In genomic region chr2:47083886-47084682, GRCh38 we compare ENCODE assay signal across 15 cellular contexts.
DNase-seq lines count a peak whose midpoint lies in the region; ATAC-seq, FAIRE-seq and TF ChIP-seq lines count a peak whose summit lies in the region.
"Had no signal": no experiment of that assay in that cellular context is flagged by ENCODE, and none has a peak within 500 bp of the region (broad histone marks: within the 10 kb centered on the region; RNA-seq: fewer than 3 reads in every experiment).

No MANE protein-coding gene starts in this region.

- H4K20me1 ChIP-seq in H1 (replicated peaks in 1 of 2; ENCODE audit: control insufficient read depth in 1 of 2, insufficient read depth in 2 of 2, low read length in 2 of 2): no peaks in the 10 kb centered on the region

- H4K5ac ChIP-seq in H1 (ENCODE audit: insufficient read length, low read depth, low read length): no peak overlapping the region

- H3K36me3 Mint-ChIP-seq in activated naive CD4-positive, alpha-beta T cell treated with anti-CD3 and anti-CD28 coated beads, Interleukin-2, amount 50 U/mL, for 24 hours: no peaks in the 10 kb centered on the region

- H3K4me3 ChIP-seq in H1 (ENCODE audit: extremely low read depth in 1 of 4, insufficient read depth in 2 of 4, low read depth in 3 of 4, low read length in 4 of 4) (no peak overlapping the region), upper lobe of left lung (no peak overlapping the region)
- H3K4me3 ChIP-seq: hepatocyte, mucosa of descending colon, SJSA1 had no signal

- H2BK5ac ChIP-seq in H1 (ENCODE audit: low read depth, low read length): no peak overlapping the region

- no peak for FAIRE-seq in H1 (lab: Jason Lieb, UNC)

- no peaks in the 10 kb centered on the region for H3K23me2 ChIP-seq in H1 (ENCODE audit: low read depth, low read length)

- TF ChIP-seq POLR2A in H1 (IDR thresholded peaks at IDR 0.05; ENCODE audit: control extremely low read depth in 1 of 2, low read depth in 2 of 2, low read length in 2 of 2) (no peak), upper lobe of left lung (IDR thresholded peaks at IDR 0.05) (no peak)

- H3K56ac ChIP-seq in H1 (replicated peaks; ENCODE audit: insufficient read length, low read depth, low read length): no peak overlapping the region

- H3K9me3 Mint-ChIP-seq in activated naive CD4-positive, alpha-beta T cell treated with anti-CD3 and anti-CD28 coated beads, Interleukin-2, amount 50 U/mL, for 24 hours: no peaks in the 10 kb centered on the region

- H2AK5ac ChIP-seq in H1 (ENCODE audit: low read depth, low read length): no peak overlapping the region

- no peaks in the 10 kb centered on the region for H3K79me1 ChIP-seq in H1 (ENCODE audit: low read depth, low read length)

- CTCF ChIA-PET in H1 (lab: Charles Lee; ENCODE audit: partially characterized antibody): interaction anchor here (0.6 kb wide), 1 partner anchor 183 kb away, joined by 3 read pairs; no protein-coding TSS in a partner anchor

- H3K4me1 ChIP-seq in H1 (replicated peaks in 1 of 4; ENCODE audit: control insufficient read depth in 3 of 4, insufficient read depth in 4 of 4, low read length in 3 of 4) (peaks cover 4 to 9% (median 7%) of the 10 kb centered on the region in 4 experiments), upper lobe of left lung (peaks cover 48 to 69% (median 56%) of the 10 kb centered on the region in 4 donors)

- no peaks in the 10 kb centered on the region for H3K9me3 ChIP-seq in H1 (ENCODE audit: insufficient read depth in 2 of 2, low read depth in 1 of 2, low read length in 1 of 2)
- H3K9me3 ChIP-seq in upper lobe of left lung: no peaks in the 10 kb centered on the region
- H3K9me3 ChIP-seq: mucosa of descending colon, SJSA1 had no signal

- ATAC-seq in upper lobe of left lung (ENCODE audit: low FRiP score in 2 of 2) (peak in 1 of 2 donors; percentile 62), GM21717 (IDR thresholded peaks at IDR 0.05; ENCODE audit: unreplicated experiment) (no peak), omental fat pad (ENCODE audit: low FRiP score) (no peak), HG03039 (IDR thresholded peaks at IDR 0.05; ENCODE audit: unreplicated experiment) (no peak)
- ATAC-seq: mucosa of descending colon had no signal

- H3K9ac ChIP-seq in H1 (replicated peaks in 1 of 4; ENCODE audit: extremely low read depth in 1 of 4, low read depth in 3 of 4, low read length in 3 of 4): no peak overlapping the region

- H2AFZ ChIP-seq in H1 (ENCODE audit: low read length): no peak overlapping the region
- H2AFZ ChIP-seq: hepatocyte had no signal

- H3K4me2 ChIP-seq in H1 (ENCODE audit: insufficient read depth in 1 of 2, low read depth in 2 of 2, low read length in 2 of 2): no peak overlapping the region
- H3K4me2 ChIP-seq: hepatocyte had no signal

- no peaks in the 10 kb centered on the region for H3K27me3 ChIP-seq in H1 (replicated peaks in 1 of 4; ENCODE audit: control insufficient read depth in 3 of 4, extremely low read depth in 1 of 4, insufficient read depth in 3 of 4, low read length in 3 of 4)
- no peaks in the 10 kb centered on the region for H3K27me3 ChIP-seq in upper lobe of left lung
- H3K27me3 ChIP-seq: hepatocyte, SJSA1 had no signal

- peaks cover 24% of the 10 kb centered on the region for H3K4me1 Mint-ChIP-seq in activated naive CD4-positive, alpha-beta T cell treated with anti-CD3 and anti-CD28 coated beads, Interleukin-2, amount 50 U/mL, for 24 hours

- peak overlapping the region; percentile 5; the same call in 1 of the 2 replicates for H2BK12ac ChIP-seq in H1 (ENCODE audit: low read depth, low read length)

- H3K27ac Mint-ChIP-seq in activated naive CD4-positive, alpha-beta T cell treated with anti-CD3 and anti-CD28 coated beads, Interleukin-2, amount 50 U/mL, for 24 hours: peak overlapping the region; percentile 98

- H3K27me3 Mint-ChIP-seq in activated naive CD4-positive, alpha-beta T cell treated with anti-CD3 and anti-CD28 coated beads, Interleukin-2, amount 50 U/mL, for 24 hours: no peaks in the 10 kb centered on the region

- no peak overlapping the region for H2BK15ac ChIP-seq in H1 (ENCODE audit: low read length)

- H3K4me3 Mint-ChIP-seq in activated naive CD4-positive, alpha-beta T cell treated with anti-CD3 and anti-CD28 coated beads, Interleukin-2, amount 50 U/mL, for 24 hours: peak overlapping the region; percentile 73

- H4K8ac ChIP-seq in H1 (ENCODE audit: extremely low read depth, insufficient read depth, low read length): no peak overlapping the region

- no peak overlapping the region for H3K23ac ChIP-seq in H1 (ENCODE audit: insufficient read length)

- no peak overlapping the region for H3K14ac ChIP-seq in H1 (ENCODE audit: insufficient read length)

- TF ChIP-seq CTCF in H1 (IDR thresholded peaks at IDR 0.05; ENCODE audit: control extremely low read depth in 1 of 3, insufficient read depth in 1 of 3, low read depth in 1 of 3, low read length in 3 of 3): no peak
- TF ChIP-seq CTCF in upper lobe of left lung (IDR thresholded peaks at IDR 0.05): no peak
- no peak for TF ChIP-seq CTCF in omental fat pad (IDR thresholded peaks at IDR 0.05)

- no peak overlapping the region for H3K4ac ChIP-seq in H1 (replicated peaks; ENCODE audit: insufficient read length, low read depth, low read length)

- H3K27ac ChIP-seq in H1 (ENCODE audit: low read depth, low read length): no peak overlapping the region
- peak overlapping the region in 3 of 4 donors; percentile 31 to 78 (median 52) for H3K27ac ChIP-seq in upper lobe of left lung
- H3K27ac ChIP-seq: hepatocyte, SJSA1 had no signal

- H3K36me3 ChIP-seq in H1 (ENCODE audit: control insufficient read depth in 2 of 4, insufficient read depth in 4 of 4, low read length in 3 of 4) (no peaks in the 10 kb centered on the region), upper lobe of left lung (no peaks in the 10 kb centered on the region)
- H3K36me3 ChIP-seq: SJSA1 had no signal

- TF ChIP-seq EP300 in H1 (IDR thresholded peaks at IDR 0.05; ENCODE audit: borderline replicate concordance in 1 of 2, low read depth in 2 of 2, low read length in 2 of 2) (no peak), upper lobe of left lung (IDR thresholded peaks at IDR 0.05) (no peak)

- 88% methylated on average over 17 of the region's 17 CpGs; no CpG with 5 or more reads in 1 of the 2 experiments for WGBS in H1 (ENCODE audit: extremely low coverage in 1 of 2, insufficient coverage in 1 of 2, insufficient read length in 1 of 2, insufficient replicate concordance in 2 of 2, low coverage in 1 of 2, low lambda C conversion rate in 2 of 2, missing lambda C conversion rate in 1 of 2), 2 experiments
- WGBS in upper lobe of left lung, 2 donors: 57 to 73% methylated on average over 17 of the region's 17 CpGs

- DNase-seq in activated naive CD4-positive, alpha-beta T cell treated with Interleukin-2 at 50 U/mL for 16 hours: no peak
- DNase-seq in H1 (ENCODE audit: low read depth in 1 of 2, low spot score in 2 of 2): no peak
- peak; percentile 29 for DNase-seq in mucosa of gallbladder (ENCODE audit: low spot score)
- DNase-seq in upper lobe of left lung: peak in 1 of 2 donors; percentile 57
- no peak for DNase-seq in omental fat pad (ENCODE audit: low spot score)
- DNase-seq: activated CD4-positive, alpha-beta T cell treated with anti-CD3 and anti-CD28 coated beads, Interleukin-2, amount 50 U/mL, for 1 hour; effector CD8-positive, alpha-beta T cell; mucosa of descending colon; NCI-H526 treated with DMSO at 0.1 percent for 48 hours; stimulated activated naive CD4-positive, alpha-beta T cell had no signal

- H2BK120ac ChIP-seq in H1 (replicated peaks; ENCODE audit: low read depth, low read length): no peak overlapping the region

- no peak overlapping the region for H2BK20ac ChIP-seq in H1 (ENCODE audit: low read length)

- TF ChIP-seq RAD21 in H1 (IDR thresholded peaks at IDR 0.05 in 1 of 2, conservative IDR thresholded peaks at IDR 0.05 in 1 of 2; ENCODE audit: low read depth in 2 of 2, low read length in 2 of 2): no peak

- no peak overlapping the region; the same call in 1 of the 2 replicates for H3K18ac ChIP-seq in H1 (ENCODE audit: extremely low read depth, low read length)

- POLR2A ChIA-PET in H1 (lab: Charles Lee; ENCODE audit: partially characterized antibody): no interaction called here

- no peaks in the 10 kb centered on the region for H3K79me2 ChIP-seq in H1 (ENCODE audit: control insufficient read depth in 1 of 2, insufficient read depth in 2 of 2, low read length in 2 of 2)
- H3K79me2 ChIP-seq: hepatocyte had no signal

- H4K91ac ChIP-seq in H1 (replicated peaks; ENCODE audit: insufficient read length, low read length): no peak overlapping the region

TF ChIP-seq in H1, 55 proteins besides CTCF, POLR2A, EP300 and RAD21:
- TF ChIP-seq BCL11A (IDR thresholded peaks at IDR 0.05; ENCODE audit: low read depth in 2 of 2, low read length in 2 of 2) (no peak), POLR2AphosphoS5 (IDR thresholded peaks at IDR 0.05; ENCODE audit: low read depth, low read length) (no peak), TEAD4 (IDR thresholded peaks at IDR 0.05; ENCODE audit: low read depth, low read length) (no peak), CBX5 (IDR thresholded peaks at IDR 0.05; ENCODE audit: low read depth, low read length) (no peak), SIN3A (conservative IDR thresholded peaks at IDR 0.05 in 1 of 2, IDR thresholded peaks at IDR 0.05 in 1 of 2; ENCODE audit: low read depth in 1 of 2, low read length in 2 of 2) (no peak), BRCA1 (IDR thresholded peaks at IDR 0.05; ENCODE audit: low read depth, low read length) (no peak), SAP30 (IDR thresholded peaks at IDR 0.05; ENCODE audit: insufficient read depth, insufficient replicate concordance, low read length) (no peak), SUZ12 (IDR thresholded peaks at IDR 0.05; ENCODE audit: low read length) (no peak), E2F6 (IDR thresholded peaks at IDR 0.05) (no peak), PHF8 (conservative IDR thresholded peaks at IDR 0.05; ENCODE audit: low read depth, low read length) (no peak), SIX5 (IDR thresholded peaks at IDR 0.05; ENCODE audit: low read depth, low read length) (no peak), TCF12 (IDR thresholded peaks at IDR 0.05; ENCODE audit: low read depth, low read length) (no peak), TAF1 (IDR thresholded peaks at IDR 0.05; ENCODE audit: low read depth, low read length) (no peak), CREB1 (IDR thresholded peaks at IDR 0.05) (no peak)
- TF ChIP-seq, protein P1, sequence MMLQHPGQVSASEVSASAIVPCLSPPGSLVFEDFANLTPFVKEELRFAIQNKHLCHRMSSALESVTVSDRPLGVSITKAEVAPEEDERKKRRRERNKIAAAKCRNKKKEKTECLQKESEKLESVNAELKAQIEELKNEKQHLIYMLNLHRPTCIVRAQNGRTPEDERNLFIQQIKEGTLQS (IDR thresholded peaks at IDR 0.05; ENCODE audit: insufficient read depth, low read depth, low read length): no peak
